8 cellular contexts compared by ENCODE assay signal in genomic region chr6:28400122-28400451, GRCh38. TPM values are rescaled to one million over a fixed set of nuclear protein-coding genes. Genes with fewer than 3 reads are reported as not detected.
DNase-seq lines count a peak whose midpoint lies in the region; ATAC-seq, FAIRE-seq and TF ChIP-seq lines count a peak whose summit lies in the region.

No MANE protein-coding gene starts in this region.

- DNase-seq in cardiac muscle cell (ENCODE audit: low read depth in 1 of 2, low spot score in 1 of 2) (no peak), Right ventricle myocardium inferior (ENCODE audit: missing footprints) (no peak), bronchial epithelial cell (ENCODE audit: low read depth) (no peak), upper lobe of left lung (no peak), DMS79 treated with DMSO at 0.1 percent for 48 hours (lab: John Stamatoyannopoulos, UW) (no peak), cortex of kidney (lab: John Stamatoyannopoulos, UW) (no peak)
- no peak for DNase-seq in NK-92 treated with Interleukin-12 subunit alpha and Interleukin-12 subunit beta, amount 100 ng/mL, for 24 hours (lab: John Stamatoyannopoulos, UW)

- no peaks in the 10 kb centered on the region for H3K9me3 ChIP-seq in cardiac muscle cell (ENCODE audit: low read depth)
- H3K9me3 ChIP-seq in mesodermal cell (ENCODE audit: control insufficient read depth, low read length) = no peaks in the 10 kb centered on the region
- H3K9me3 ChIP-seq in upper lobe of left lung = no peaks in the 10 kb centered on the region

- no peak for TF ChIP-seq POLR2A in upper lobe of left lung (IDR thresholded peaks at IDR 0.05)

- no peak for TF ChIP-seq EP300 in upper lobe of left lung (IDR thresholded peaks at IDR 0.05)

- H3K36me3 ChIP-seq in cardiac muscle cell = peaks cover 7% of the 10 kb centered on the region
- no peaks in the 10 kb centered on the region for H3K36me3 ChIP-seq in bronchial epithelial cell (ENCODE audit: control insufficient read depth, insufficient read depth, low read length)
- H3K36me3 ChIP-seq in mesodermal cell (ENCODE audit: control insufficient read depth, insufficient read depth, low read length) = peaks cover 33% of the 10 kb centered on the region
- H3K36me3 ChIP-seq in upper lobe of left lung = peaks cover 0 to 28% (median 0%) of the 10 kb centered on the region in 4 donors

- H3K4me3 ChIP-seq in cardiac muscle cell (peak overlapping the region; percentile 87), bronchial epithelial cell (ENCODE audit: low read depth, low read length) (peak overlapping the region; percentile 50), mesodermal cell (ENCODE audit: extremely low read depth, insufficient read depth, low read length, poor library complexity, severe bottlenecking) (peak overlapping the region; percentile 86), upper lobe of left lung (peak overlapping the region; percentile 55 to 89 (median 85))

- TF ChIP-seq CTCF in cardiac muscle cell (IDR thresholded peaks at IDR 0.05; ENCODE audit: low read depth, low read length) = no peak
- no peak for TF ChIP-seq CTCF in bronchial epithelial cell (IDR thresholded peaks at IDR 0.05; ENCODE audit: insufficient read depth, low read length, severe bottlenecking)
- no peak for TF ChIP-seq CTCF in upper lobe of left lung (IDR thresholded peaks at IDR 0.05)

- FAIRE-seq in bronchial epithelial cell (lab: Jason Lieb, UNC) = no peak

- H3K27ac ChIP-seq in cardiac muscle cell (peak overlapping the region; percentile 9), mesodermal cell (ENCODE audit: low read depth, low read length, severe bottlenecking) (no peak overlapping the region), upper lobe of left lung (peak overlapping the region in 3 of 4 donors; percentile 29 to 70 (median 68))

- intact Hi-C loops in Right ventricle myocardium inferior (cut with DNase I) = no loop called here

- WGBS in mesodermal cell (ENCODE audit: insufficient coverage in 2 of 2), 2 experiments = no CpG with 5 or more reads among the region's 8 CpGs
- 27 to 34% methylated on average over 8 of the region's 8 CpGs for WGBS in upper lobe of left lung, 2 donors

- H3K27me3 ChIP-seq in cardiac muscle cell = peaks cover 5% of the 10 kb centered on the region
- H3K27me3 ChIP-seq in bronchial epithelial cell (ENCODE audit: control insufficient read depth, insufficient read depth, low read length) = no peaks in the 10 kb centered on the region
- H3K27me3 ChIP-seq in upper lobe of left lung = no peaks in the 10 kb centered on the region

- ATAC-seq in Right ventricle myocardium inferior (no peak), upper lobe of left lung (ENCODE audit: low FRiP score in 2 of 2) (no peak)

- peaks cover 6% of the 10 kb centered on the region for H3K4me1 ChIP-seq in cardiac muscle cell (ENCODE audit: low read depth)
- H3K4me1 ChIP-seq in mesodermal cell (ENCODE audit: control insufficient read depth, insufficient read depth, low read length, poor library complexity, severe bottlenecking) = peaks cover 5% of the 10 kb centered on the region
- H3K4me1 ChIP-seq in upper lobe of left lung = peaks cover 9 to 18% (median 13%) of the 10 kb centered on the region in 4 donors

RNA-seq across cellular contexts. Expression of gene ZSCAN12, which starts 0.5 kb away (rescaled TPM):
- total RNA-seq in cardiac muscle cell (7.6 and 12.0 TPM in 2 replicates), Right ventricle myocardium inferior (2.4 TPM), bronchial epithelial cell (4.7 and 6.8 TPM in 2 replicates), upper lobe of left lung (10 to 100 TPM in 1 of 6 donors, 1 to 10 TPM in 5; 2.6 to 10.5 (median 5.3) TPM)
- polyA plus RNA-seq in cardiac muscle cell = 7.0 and 7.3 TPM in 2 replicates
- polyA plus RNA-seq in mesodermal cell (2013, experiment 1 of 2) = 7.1 TPM
- polyA plus RNA-seq in mesodermal cell (2013, experiment 2 of 2) = 7.5 TPM

RNA-seq across cellular contexts. Expression of gene ZSCAN23, which starts 43.2 kb away (rescaled TPM):
- 6.9 and 11.3 TPM in 2 replicates for total RNA-seq in cardiac muscle cell
- polyA plus RNA-seq in cardiac muscle cell = 0.90 and 4.9 TPM in 2 replicates
- total RNA-seq in Right ventricle myocardium inferior = 1.3 TPM
- total RNA-seq in bronchial epithelial cell = 2.4 and 2.8 TPM in 2 replicates
- polyA plus RNA-seq in mesodermal cell (2013, experiment 1 of 2) = 3.5 TPM
- 4.9 TPM for polyA plus RNA-seq in mesodermal cell (2013, experiment 2 of 2)
- 1 to 10 TPM in 4 of 6 donors, under 1 TPM in 2; 0.91 to 6.3 (median 1.6) TPM for total RNA-seq in upper lobe of left lung

RNA-seq across cellular contexts. Expression of gene ZKSCAN3, which starts 50.3 kb away (rescaled TPM):
- total RNA-seq in cardiac muscle cell = 11.2 and 13.3 TPM in 2 replicates
- 7.2 and 7.8 TPM in 2 replicates for polyA plus RNA-seq in cardiac muscle cell
- total RNA-seq in Right ventricle myocardium inferior = 4.0 TPM
- total RNA-seq in bronchial epithelial cell = 2.6 and 3.2 TPM in 2 replicates
- polyA plus RNA-seq in mesodermal cell (2013, experiment 1 of 2) = 5.6 TPM
- polyA plus RNA-seq in mesodermal cell (2013, experiment 2 of 2) = 6.8 TPM
- 10 to 100 TPM in 1 of 6 donors, 1 to 10 TPM in 5; 2.6 to 10.5 (median 5.6) TPM for total RNA-seq in upper lobe of left lung
